Comparison of ENCODE assay signal across 7 cellular contexts in genomic region chr22:21634081-21634480, GRCh38.
"Had no signal": no experiment of that assay in that cellular context is flagged by ENCODE, and none has a peak within 500 bp of the region (broad histone marks: within the 10 kb centered on the region; RNA-seq: fewer than 3 reads in every experiment).

No MANE protein-coding gene starts in this region.

- H3K9ac ChIP-seq: GM23248 had no signal

- H3K9me3 Mint-ChIP-seq: H9 had no signal

- DNase-seq: GOT3, H9, HCEC 1CT, IMR-90, KBM-7 had no signal

- FAIRE-seq: HTR-8/SVneo had no signal

- H3K27ac ChIP-seq: GM23248 had no signal

- H3K4me3 Mint-ChIP-seq: H9 had no signal

- H2AFZ ChIP-seq: GM23248 had no signal

- H3K4me3 ChIP-seq: GM23248 had no signal
